1 cellular context compared by ENCODE assay signal in the genomic region with DNA sequence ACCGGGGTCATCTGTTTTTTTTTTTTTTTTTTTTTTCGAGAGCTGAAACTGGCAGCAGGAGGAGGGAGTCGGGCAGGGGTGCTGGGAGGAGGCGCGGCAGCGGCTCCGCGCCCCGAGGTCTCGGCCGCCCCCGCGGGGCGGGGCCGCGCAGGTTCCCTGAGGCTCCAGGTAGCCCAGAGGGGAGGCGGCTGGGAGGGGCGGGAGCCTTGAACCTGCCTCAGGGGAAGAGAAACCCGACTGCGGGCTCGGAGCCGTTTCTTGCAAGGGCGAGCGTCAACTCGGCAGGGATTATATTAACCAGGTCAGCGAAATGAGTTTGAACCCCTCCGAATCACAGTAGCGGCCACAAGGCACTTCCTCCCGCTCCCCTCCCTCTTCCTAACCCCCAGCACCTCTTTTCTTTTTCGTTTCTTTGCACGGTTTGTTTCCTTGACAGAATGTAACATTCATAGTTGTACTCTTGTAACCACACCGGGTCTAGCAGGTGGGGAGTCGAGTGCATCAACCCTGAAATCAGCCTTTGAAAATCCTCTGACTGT.
A peak's percentile ranks its signal among the peaks of the same experiment; 100 is the strongest.
TF ChIP-seq lines count a peak whose summit lies in the region.

No MANE protein-coding gene starts in this region.

TF ChIP-seq in HEK293, 187 proteins besides CTCF, POLR2A, EP300 and RAD21 (continued from another document):
- TF ChIP-seq, protein P1, sequence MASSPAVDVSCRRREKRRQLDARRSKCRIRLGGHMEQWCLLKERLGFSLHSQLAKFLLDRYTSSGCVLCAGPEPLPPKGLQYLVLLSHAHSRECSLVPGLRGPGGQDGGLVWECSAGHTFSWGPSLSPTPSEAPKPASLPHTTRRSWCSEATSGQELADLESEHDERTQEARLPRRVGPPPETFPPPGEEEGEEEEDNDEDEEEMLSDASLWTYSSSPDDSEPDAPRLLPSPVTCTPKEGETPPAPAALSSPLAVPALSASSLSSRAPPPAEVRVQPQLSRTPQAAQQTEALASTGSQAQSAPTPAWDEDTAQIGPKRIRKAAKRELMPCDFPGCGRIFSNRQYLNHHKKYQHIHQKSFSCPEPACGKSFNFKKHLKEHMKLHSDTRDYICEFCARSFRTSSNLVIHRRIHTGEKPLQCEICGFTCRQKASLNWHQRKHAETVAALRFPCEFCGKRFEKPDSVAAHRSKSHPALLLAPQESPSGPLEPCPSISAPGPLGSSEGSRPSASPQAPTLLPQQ (tag by site-specific recombination; IDR thresholded peaks at IDR 0.05) = no peak
- TF ChIP-seq ZNF626 (tag by site-specific recombination; IDR thresholded peaks at IDR 0.05) (no peak), SP3 (tag by site-specific recombination; IDR thresholded peaks at IDR 0.05) (peak; percentile 67), ZNF423 (tag by site-specific recombination; IDR thresholded peaks at IDR 0.05) (0 out of 2 replicates have a peak, but pooled peaks have one; percentile 5)
